ENCODE assay signal across 1 cellular context in genomic region chr11:17258670-17259069, GRCh38.
TF ChIP-seq lines count a peak whose summit lies in the region.

No MANE protein-coding gene starts in this region.

TF ChIP-seq in K562, 482 proteins besides CTCF, POLR2A, EP300 and RAD21 (continues in another document):
- TF ChIP-seq DPF2 (IDR thresholded peaks at IDR 0.05) (peak; percentile 84), POLR2AphosphoS5 (IDR thresholded peaks at IDR 0.05; ENCODE audit: control insufficient read depth, insufficient read depth, low read depth, low read length) (no peak), SRSF7 (optimal IDR thresholded peaks at IDR 0.05; ENCODE audit: low read depth, low read length) (no peak), TCFL5 (CRISPR knock-in tag; conservative IDR thresholded peaks at IDR 0.05) (no peak), PHF20 (IDR thresholded peaks at IDR 0.05; ENCODE audit: partially characterized antibody) (no peak), ZZZ3 (IDR thresholded peaks at IDR 0.05) (no peak), ELK3 (CRISPR knock-in tag; IDR thresholded peaks at IDR 0.05) (no peak), CBFA2T2 (conservative IDR thresholded peaks at IDR 0.05) (peak; percentile 48), ZNF217 (CRISPR knock-in tag; IDR thresholded peaks at IDR 0.05) (no peak), TEAD4 (IDR thresholded peaks at IDR 0.05; ENCODE audit: low read length) (peak; percentile 53), TEAD4 (CRISPR knock-in tag; IDR thresholded peaks at IDR 0.05; ENCODE audit: borderline replicate concordance) (no peak), HMGN3 (IDR thresholded peaks at IDR 0.05; ENCODE audit: borderline replicate concordance, extremely low read depth, insufficient read length, low read depth, low read length) (no peak), OTX1 (CRISPR knock-in tag; IDR thresholded peaks at IDR 0.05) (no peak), CBX3 (IDR thresholded peaks at IDR 0.05; ENCODE audit: borderline replicate concordance in 1 of 2, low read length in 2 of 2) (no peak), EHMT2 (IDR thresholded peaks at IDR 0.05) (peak; percentile 83), CCAR2 (IDR thresholded peaks at IDR 0.05; ENCODE audit: low read depth, low read length) (no peak), ZNF174 (CRISPR knock-in tag; IDR thresholded peaks at IDR 0.05) (no peak), NFIC (IDR thresholded peaks at IDR 0.05) (0 out of 2 replicates have a peak, but pooled peaks have one; percentile 9), PHF8 (IDR thresholded peaks at IDR 0.05; ENCODE audit: borderline replicate concordance, low read length) (no peak), ZNF143 (CRISPR knock-in tag; IDR thresholded peaks at IDR 0.05) (no peak), ZBTB8A (IDR thresholded peaks at IDR 0.05; ENCODE audit: partially characterized antibody) (no peak), NCOR1 (IDR thresholded peaks at IDR 0.05) (peak; percentile 27; the same call in 1 of the 2 replicates), GABPB2 (CRISPR knock-in tag; conservative IDR thresholded peaks at IDR 0.05) (no peak), ZNF277 (CRISPR knock-in tag; IDR thresholded peaks at IDR 0.05; ENCODE audit: borderline replicate concordance) (no peak), ZBTB12 (CRISPR knock-in tag; IDR thresholded peaks at IDR 0.05) (no peak), NCOA1 (IDR thresholded peaks at IDR 0.05; ENCODE audit: low read depth) (no peak), ARID1B (IDR thresholded peaks at IDR 0.05) (peak; percentile 84), ZNF436 (CRISPR knock-in tag; IDR thresholded peaks at IDR 0.05) (no peak), HDAC6 (IDR thresholded peaks at IDR 0.05; ENCODE audit: low read depth, low read length) (no peak), SMAD1 (IDR thresholded peaks at IDR 0.05; ENCODE audit: low read depth, low read length, partially characterized antibody) (no peak), ZNF584 (CRISPR knock-in tag; IDR thresholded peaks at IDR 0.05; ENCODE audit: low read depth) (no peak), ZNF12 (CRISPR knock-in tag; IDR thresholded peaks at IDR 0.05) (no peak), SMARCA4 (IDR thresholded peaks at IDR 0.05) (peak; percentile 75), ZFP30 (CRISPR knock-in tag; IDR thresholded peaks at IDR 0.05; ENCODE audit: borderline replicate concordance) (no peak), TAL1 (IDR thresholded peaks at IDR 0.05) (peak; percentile 68), MXI1 (IDR thresholded peaks at IDR 0.05; ENCODE audit: low read depth, low read length) (no peak), ZNF354B (CRISPR knock-in tag; IDR thresholded peaks at IDR 0.05) (no peak), SOX6 (IDR thresholded peaks at IDR 0.05) (peak; percentile 67; the same call in 1 of the 2 replicates)
- TF ChIP-seq, protein P1, sequence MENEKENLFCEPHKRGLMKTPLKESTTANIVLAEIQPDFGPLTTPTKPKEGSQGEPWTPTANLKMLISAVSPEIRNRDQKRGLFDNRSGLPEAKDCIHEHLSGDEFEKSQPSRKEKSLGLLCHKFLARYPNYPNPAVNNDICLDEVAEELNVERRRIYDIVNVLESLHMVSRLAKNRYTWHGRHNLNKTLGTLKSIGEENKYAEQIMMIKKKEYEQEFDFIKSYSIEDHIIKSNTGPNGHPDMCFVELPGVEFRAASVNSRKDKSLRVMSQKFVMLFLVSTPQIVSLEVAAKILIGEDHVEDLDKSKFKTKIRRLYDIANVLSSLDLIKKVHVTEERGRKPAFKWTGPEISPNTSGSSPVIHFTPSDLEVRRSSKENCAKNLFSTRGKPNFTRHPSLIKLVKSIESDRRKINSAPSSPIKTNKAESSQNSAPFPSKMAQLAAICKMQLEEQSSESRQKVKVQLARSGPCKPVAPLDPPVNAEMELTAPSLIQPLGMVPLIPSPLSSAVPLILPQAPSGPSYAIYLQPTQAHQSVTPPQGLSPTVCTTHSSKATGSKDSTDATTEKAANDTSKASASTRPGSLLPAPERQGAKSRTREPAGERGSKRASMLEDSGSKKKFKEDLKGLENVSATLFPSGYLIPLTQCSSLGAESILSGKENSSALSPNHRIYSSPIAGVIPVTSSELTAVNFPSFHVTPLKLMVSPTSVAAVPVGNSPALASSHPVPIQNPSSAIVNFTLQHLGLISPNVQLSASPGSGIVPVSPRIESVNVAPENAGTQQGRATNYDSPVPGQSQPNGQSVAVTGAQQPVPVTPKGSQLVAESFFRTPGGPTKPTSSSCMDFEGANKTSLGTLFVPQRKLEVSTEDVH (IDR thresholded peaks at IDR 0.05; ENCODE audit: low read depth, partially characterized antibody) = no peak
- TF ChIP-seq, protein P2, sequence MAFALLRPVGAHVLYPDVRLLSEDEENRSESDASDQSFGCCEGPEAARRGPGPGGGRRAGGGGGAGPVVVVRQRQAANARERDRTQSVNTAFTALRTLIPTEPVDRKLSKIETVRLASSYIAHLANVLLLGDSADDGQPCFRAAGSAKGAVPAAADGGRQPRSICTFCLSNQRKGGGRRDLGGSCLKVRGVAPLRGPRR (CRISPR knock-in tag; IDR thresholded peaks at IDR 0.05) = no peak
- TF ChIP-seq, protein P3, sequence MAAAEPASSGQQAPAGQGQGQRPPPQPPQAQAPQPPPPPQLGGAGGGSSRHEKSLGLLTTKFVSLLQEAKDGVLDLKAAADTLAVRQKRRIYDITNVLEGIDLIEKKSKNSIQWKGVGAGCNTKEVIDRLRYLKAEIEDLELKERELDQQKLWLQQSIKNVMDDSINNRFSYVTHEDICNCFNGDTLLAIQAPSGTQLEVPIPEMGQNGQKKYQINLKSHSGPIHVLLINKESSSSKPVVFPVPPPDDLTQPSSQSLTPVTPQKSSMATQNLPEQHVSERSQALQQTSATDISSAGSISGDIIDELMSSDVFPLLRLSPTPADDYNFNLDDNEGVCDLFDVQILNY (CRISPR knock-in tag; IDR thresholded peaks at IDR 0.05) = no peak
- TF ChIP-seq, protein P4, sequence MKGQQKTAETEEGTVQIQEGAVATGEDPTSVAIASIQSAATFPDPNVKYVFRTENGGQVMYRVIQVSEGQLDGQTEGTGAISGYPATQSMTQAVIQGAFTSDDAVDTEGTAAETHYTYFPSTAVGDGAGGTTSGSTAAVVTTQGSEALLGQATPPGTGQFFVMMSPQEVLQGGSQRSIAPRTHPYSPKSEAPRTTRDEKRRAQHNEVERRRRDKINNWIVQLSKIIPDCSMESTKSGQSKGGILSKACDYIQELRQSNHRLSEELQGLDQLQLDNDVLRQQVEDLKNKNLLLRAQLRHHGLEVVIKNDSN (CRISPR knock-in tag; IDR thresholded peaks at IDR 0.05) = no peak
- TF ChIP-seq, protein P5, sequence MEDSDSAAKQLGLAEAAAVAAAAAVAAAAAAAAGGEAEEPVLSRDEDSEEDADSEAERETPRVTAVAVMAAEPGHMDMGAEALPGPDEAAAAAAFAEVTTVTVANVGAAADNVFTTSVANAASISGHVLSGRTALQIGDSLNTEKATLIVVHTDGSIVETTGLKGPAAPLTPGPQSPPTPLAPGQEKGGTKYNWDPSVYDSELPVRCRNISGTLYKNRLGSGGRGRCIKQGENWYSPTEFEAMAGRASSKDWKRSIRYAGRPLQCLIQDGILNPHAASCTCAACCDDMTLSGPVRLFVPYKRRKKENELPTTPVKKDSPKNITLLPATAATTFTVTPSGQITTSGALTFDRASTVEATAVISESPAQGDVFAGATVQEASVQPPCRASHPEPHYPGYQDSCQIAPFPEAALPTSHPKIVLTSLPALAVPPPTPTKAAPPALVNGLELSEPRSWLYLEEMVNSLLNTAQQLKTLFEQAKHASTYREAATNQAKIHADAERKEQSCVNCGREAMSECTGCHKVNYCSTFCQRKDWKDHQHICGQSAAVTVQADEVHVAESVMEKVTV (CRISPR knock-in tag; IDR thresholded peaks at IDR 0.05) = no peak
- TF ChIP-seq, protein P6, sequence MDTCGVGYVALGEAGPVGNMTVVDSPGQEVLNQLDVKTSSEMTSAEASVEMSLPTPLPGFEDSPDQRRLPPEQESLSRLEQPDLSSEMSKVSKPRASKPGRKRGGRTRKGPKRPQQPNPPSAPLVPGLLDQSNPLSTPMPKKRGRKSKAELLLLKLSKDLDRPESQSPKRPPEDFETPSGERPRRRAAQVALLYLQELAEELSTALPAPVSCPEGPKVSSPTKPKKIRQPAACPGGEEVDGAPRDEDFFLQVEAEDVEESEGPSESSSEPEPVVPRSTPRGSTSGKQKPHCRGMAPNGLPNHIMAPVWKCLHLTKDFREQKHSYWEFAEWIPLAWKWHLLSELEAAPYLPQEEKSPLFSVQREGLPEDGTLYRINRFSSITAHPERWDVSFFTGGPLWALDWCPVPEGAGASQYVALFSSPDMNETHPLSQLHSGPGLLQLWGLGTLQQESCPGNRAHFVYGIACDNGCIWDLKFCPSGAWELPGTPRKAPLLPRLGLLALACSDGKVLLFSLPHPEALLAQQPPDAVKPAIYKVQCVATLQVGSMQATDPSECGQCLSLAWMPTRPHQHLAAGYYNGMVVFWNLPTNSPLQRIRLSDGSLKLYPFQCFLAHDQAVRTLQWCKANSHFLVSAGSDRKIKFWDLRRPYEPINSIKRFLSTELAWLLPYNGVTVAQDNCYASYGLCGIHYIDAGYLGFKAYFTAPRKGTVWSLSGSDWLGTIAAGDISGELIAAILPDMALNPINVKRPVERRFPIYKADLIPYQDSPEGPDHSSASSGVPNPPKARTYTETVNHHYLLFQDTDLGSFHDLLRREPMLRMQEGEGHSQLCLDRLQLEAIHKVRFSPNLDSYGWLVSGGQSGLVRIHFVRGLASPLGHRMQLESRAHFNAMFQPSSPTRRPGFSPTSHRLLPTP (IDR thresholded peaks at IDR 0.05; ENCODE audit: borderline replicate concordance, extremely low read depth, insufficient read length) = no peak
- TF ChIP-seq, protein P7, sequence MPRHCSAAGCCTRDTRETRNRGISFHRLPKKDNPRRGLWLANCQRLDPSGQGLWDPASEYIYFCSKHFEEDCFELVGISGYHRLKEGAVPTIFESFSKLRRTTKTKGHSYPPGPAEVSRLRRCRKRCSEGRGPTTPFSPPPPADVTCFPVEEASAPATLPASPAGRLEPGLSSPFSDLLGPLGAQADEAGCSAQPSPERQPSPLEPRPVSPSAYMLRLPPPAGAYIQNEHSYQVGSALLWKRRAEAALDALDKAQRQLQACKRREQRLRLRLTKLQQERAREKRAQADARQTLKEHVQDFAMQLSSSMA (CRISPR knock-in tag; IDR thresholded peaks at IDR 0.05) = no peak
